16 cellular contexts compared by ENCODE assay signal in genomic region chrX:153763298-153763932, GRCh38. TPM values are rescaled to one million over a fixed set of nuclear protein-coding genes. Genes with fewer than 3 reads are reported as not detected.
DNase-seq lines count a peak whose midpoint lies in the region; ATAC-seq, FAIRE-seq and TF ChIP-seq lines count a peak whose summit lies in the region.
"Had no signal": no experiment of that assay in that cellular context is flagged by ENCODE, and none has a peak within 500 bp of the region (broad histone marks: within the 10 kb centered on the region; RNA-seq: fewer than 3 reads in every experiment).

No MANE protein-coding gene starts in this region.

- H3K9me2 ChIP-seq in PC-9 (ENCODE audit: insufficient read depth), result no peaks in the 10 kb centered on the region

- no peak overlapping the region for H3K9ac ChIP-seq in HepG2 (ENCODE audit: insufficient read depth, low read depth, low read length)

- no peaks in the 10 kb centered on the region for H3K27me3 ChIP-seq in PC-9 (ENCODE audit: insufficient read depth, low read depth)
- H3K27me3 ChIP-seq in HepG2 (ENCODE audit: control insufficient read depth in 1 of 2, insufficient read depth in 2 of 2, low read length in 2 of 2), result no peaks in the 10 kb centered on the region
- no peaks in the 10 kb centered on the region for H3K27me3 ChIP-seq in uterus
- H3K27me3 ChIP-seq: MG63 had no signal

- in situ Hi-C loops in HepG2 (cut with HindIII; ENCODE audit: extremely low pct_ligation_motif_present, low pct_unique_long_range_greater_than_20kb), result no loop called here

- intact Hi-C loops in Right ventricle myocardium superior (cut with DNase I), result loop anchor here (5.0 kb wide), 1 partner anchor 189 kb away; no protein-coding TSS in a partner anchor
- intact Hi-C loops in left ventricle myocardium superior (cut with micrococcal nuclease), result loop anchor here (10.0 kb wide), 1 partner anchor 191 kb away; no protein-coding TSS in a partner anchor
- intact Hi-C loops in PC-9 (cut with micrococcal nuclease; ENCODE audit: unreplicated experiment), result no loop called here
- intact Hi-C loops in HepG2 (cut with micrococcal nuclease; ENCODE audit: unreplicated experiment), result loop anchor here (10.0 kb wide), 1 partner anchor 181 kb away; the partner anchor contains the start of gene RENBP
- intact Hi-C loops in uterus (cut with DNase I; ENCODE audit: low total_unique reads), result loop anchor here (5.0 kb wide), 1 partner anchor 189 kb away; no protein-coding TSS in a partner anchor

- peak; percentile 20 for DNase-seq in Right ventricle myocardium superior
- DNase-seq in left ventricle myocardium superior, result no peak
- DNase-seq in PC-9, result no peak
- peak; percentile 45 for DNase-seq in HepG2 (ENCODE audit: low spot score)
- DNase-seq in uterus, result peak; percentile 14 to 16
- no peak for DNase-seq in NK-92 (lab: John Stamatoyannopoulos, UW; ENCODE audit: unreplicated experiment)
- no peak for DNase-seq in ecto neural progenitor cell (ENCODE audit: low spot score)
- DNase-seq in DMS53 (lab: John Stamatoyannopoulos, UW), result no peak

- H3K9me3 ChIP-seq in PC-9 (ENCODE audit: insufficient read depth, low read depth) (no peaks in the 10 kb centered on the region), HepG2 (ENCODE audit: low read length) (no peaks in the 10 kb centered on the region), uterus (no peaks in the 10 kb centered on the region)
- H3K9me3 ChIP-seq: MG63, mucosa of descending colon, psoas muscle had no signal

- 71% methylated on average over 9 of the region's 18 CpGs for WGBS in HepG2 (ENCODE audit: low lambda C conversion rate)

- ATAC-seq in Right ventricle myocardium superior (ENCODE audit: poor library complexity) (no peak), left ventricle myocardium superior (no peak), HepG2 (no peak)

- TF ChIP-seq POLR2A in HepG2 (IDR thresholded peaks at IDR 0.05; ENCODE audit: insufficient read depth in 1 of 2, low read depth in 2 of 2, low read length in 2 of 2), result no peak
- no peak for TF ChIP-seq POLR2A in uterus (IDR thresholded peaks at IDR 0.05)

- H3K4me1 ChIP-seq in PC-9 (replicated peaks; ENCODE audit: insufficient read depth), result peaks cover 7% of the 10 kb centered on the region; the same call in 1 of the 2 replicates
- H3K4me1 ChIP-seq in HepG2 (ENCODE audit: insufficient read depth, low read length), result peaks cover 37% of the 10 kb centered on the region
- H3K4me1 ChIP-seq in uterus, result no peaks in the 10 kb centered on the region
- H3K4me1 ChIP-seq: psoas muscle had no signal

- TF ChIP-seq RAD21 in HepG2 (CRISPR knock-in tag; IDR thresholded peaks at IDR 0.05), result no peak

- H3K4me3 ChIP-seq in PC-9, result no peak overlapping the region
- peak overlapping the region in 1 of 3 experiments; percentile 66; a peak in 1 of 6 replicates for H3K4me3 ChIP-seq in HepG2 (replicated peaks in 1 of 3; ENCODE audit: insufficient read depth in 1 of 3, low read depth in 2 of 3, low read length in 3 of 3)
- no peak overlapping the region for H3K4me3 ChIP-seq in uterus
- H3K4me3 ChIP-seq: mucosa of descending colon, psoas muscle, SK-N-MC had no signal

- H3K4me2 ChIP-seq in PC-9 (peak overlapping the region; percentile 83; the same call in 1 of the 2 replicates), HepG2 (ENCODE audit: low read depth, low read length) (peak overlapping the region; percentile 78)

- H2AFZ ChIP-seq in PC-9, result no peak overlapping the region
- H2AFZ ChIP-seq in HepG2 (ENCODE audit: low read length), result no peak overlapping the region

- H3K27ac ChIP-seq in PC-9, result no peak overlapping the region
- H3K27ac ChIP-seq in HepG2 (ENCODE audit: extremely low read length, insufficient read depth, low read length), result no peak overlapping the region
- no peak overlapping the region for H3K27ac ChIP-seq in uterus
- H3K27ac ChIP-seq: psoas muscle, SK-N-MC had no signal

- CTCF ChIA-PET in PC-9 (lab: Charles Lee) (interaction anchor here (0.6 kb wide), 1 partner anchor 290 kb away, joined by 3 read pairs; no protein-coding TSS in a partner anchor), HepG2 (lab: Yijun Ruan, JAX; ENCODE audit: low intra/inter-chr PET ratio, low total read pairs) (interaction anchor here (1.4 to 1.7 kb wide), 2 partner anchors 31 to 190 kb away, joined by 3 to 6 read pairs; partner anchors contain the start of genes IDH3G and SSR4)

- no peak for TF ChIP-seq EP300 in HepG2 (IDR thresholded peaks at IDR 0.05; ENCODE audit: low read depth in 2 of 2, low read length in 2 of 2)
- TF ChIP-seq EP300 in HepG2 (CRISPR knock-in tag; IDR thresholded peaks at IDR 0.05; ENCODE audit: borderline replicate concordance), result no peak

- TF ChIP-seq CTCF in PC-9 (conservative IDR thresholded peaks at IDR 0.05), result no peak
- no peak for TF ChIP-seq CTCF in HepG2 (CRISPR knock-in tag; IDR thresholded peaks at IDR 0.05)
- no peak for TF ChIP-seq CTCF in uterus (IDR thresholded peaks at IDR 0.05)

- POLR2A ChIA-PET in PC-9 (lab: Charles Lee; ENCODE audit: unreplicated experiment), result no interaction called here
- POLR2A ChIA-PET in HepG2 (lab: Yijun Ruan, JAX), result interaction anchor here (1.0 to 2.9 kb wide), 7 partner anchors 31 to 184 kb away, joined by 3 to 15 read pairs (median 6); partner anchors contain the start of genes IDH3G, SLC6A8 and SSR4

- no peaks in the 10 kb centered on the region for H3F3A ChIP-seq in PC-9 (ENCODE audit: insufficient read depth, low read depth)

- no peaks in the 10 kb centered on the region for H3K79me2 ChIP-seq in PC-9 (ENCODE audit: low read depth)
- no peaks in the 10 kb centered on the region for H3K79me2 ChIP-seq in HepG2 (ENCODE audit: insufficient read depth, low read length)

- H4K20me1 ChIP-seq in PC-9 (ENCODE audit: insufficient read depth) (no peaks in the 10 kb centered on the region), HepG2 (ENCODE audit: insufficient read depth, low read length) (no peaks in the 10 kb centered on the region)

- no peaks in the 10 kb centered on the region for H3K36me3 ChIP-seq in PC-9 (ENCODE audit: low read depth)
- H3K36me3 ChIP-seq in HepG2 (replicated peaks in 1 of 2; ENCODE audit: control insufficient read depth in 1 of 2, insufficient read depth in 2 of 2, low read length in 2 of 2), result no peaks in the 10 kb centered on the region
- H3K36me3 ChIP-seq in uterus, result no peaks in the 10 kb centered on the region
- H3K36me3 ChIP-seq: MG63 had no signal

- BruUV-seq in PC-9 (replicated peaks; lab: Mats Ljungman, UMichigan) (no TSS peak), HepG2 (replicated peaks; lab: Mats Ljungman, UMichigan) (no TSS peak)

- FAIRE-seq in HepG2 (lab: Jason Lieb, UNC), result no peak
- FAIRE-seq: frontal cortex had no signal

RNA-seq across cellular contexts. Expression of gene PLXNB3, which starts 0.6 kb away (rescaled TPM):
- total RNA-seq in Right ventricle myocardium superior (1.5 TPM), left ventricle myocardium superior (2.4 TPM), PC-9 (2021) (39.4 and 41.4 TPM in 2 replicates), HepG2 (2016; rRNA removed; fragmentation: Illumina TruSeq; extraction: Trizol) (1.2 and 3.0 TPM in 2 replicates), uterus (10 to 100 TPM in 1 of 4 donors, 1 to 10 TPM in 3; 1.5 to 50.7 (median 5.1) TPM)
- 0.20 and 0.62 TPM in 2 replicates for total RNA-seq in HepG2 (2016; cell fraction: cytosol; rRNA removed; fragmentation: Illumina TruSeq; extraction: Trizol; ENCODE audit: low read depth)
- 0.51 and 3.2 TPM in 2 replicates for total RNA-seq in HepG2 (2016; cell fraction: insoluble cytoplasmic fraction; rRNA removed; fragmentation: Illumina TruSeq; extraction: Trizol)
- total RNA-seq in HepG2 (2016; cell fraction: membrane; rRNA removed; fragmentation: Illumina TruSeq; extraction: Trizol), result 0.90 and 1.4 TPM in 2 replicates
- total RNA-seq in HepG2 (2016; cell fraction: nucleus; rRNA removed; fragmentation: Illumina TruSeq; extraction: Trizol), result 3.6 and 5.9 TPM in 2 replicates
- 6.9 and 8.1 TPM in 2 replicates for polyA plus RNA-seq in HepG2 (2011; rRNA removed)
- 2.0 and 3.8 TPM in 2 replicates for polyA plus RNA-seq in HepG2 (2011; cell fraction: cytosol; rRNA removed)
- 40.4 and 58.7 TPM in 2 replicates for polyA plus RNA-seq in HepG2 (2011; cell fraction: nucleus; rRNA removed)
- polyA plus RNA-seq in HepG2 (2012), result 3.4 and 5.7 TPM in 2 replicates
- 0.61 and 0.93 TPM in 2 replicates for polyA plus RNA-seq in HepG2 (2016; cell fraction: cytosol; fragmentation: Illumina TruSeq; extraction: Trizol; ENCODE audit: low read depth)
- 1.8 and 2.9 TPM in 2 replicates for polyA plus RNA-seq in HepG2 (2016; cell fraction: insoluble cytoplasmic fraction; fragmentation: Illumina TruSeq; extraction: Trizol; ENCODE audit: low read depth)
- 2.0 and 2.3 TPM in 2 replicates for polyA plus RNA-seq in HepG2 (2016; cell fraction: membrane; fragmentation: Illumina TruSeq; extraction: Trizol; ENCODE audit: low read depth)
- 20.2 and 27.0 TPM in 2 replicates for polyA plus RNA-seq in HepG2 (2016; cell fraction: nucleus; fragmentation: Illumina TruSeq; extraction: Trizol; ENCODE audit: insufficient read depth, low read depth)
- 0.68 and 8.0 TPM in 2 replicates for polyA minus RNA-seq in HepG2 (2011; rRNA and poly(A)+ RNA removed; ENCODE audit: low replicate concordance)
- 5.1 and 5.5 TPM in 2 replicates for polyA minus RNA-seq in HepG2 (2011; cell fraction: cytosol; rRNA and poly(A)+ RNA removed)
- 5.0 and 6.8 TPM in 2 replicates for polyA minus RNA-seq in HepG2 (2011; cell fraction: nucleus; rRNA and poly(A)+ RNA removed)
- total RNA-seq: A673 had no signal
- polyA plus RNA-seq: IgD-negative memory B cell had no signal

RNA-seq across cellular contexts. Expression of gene SRPK3, which starts 17.4 kb away (rescaled TPM):
- total RNA-seq in Right ventricle myocardium superior, result 38.0 TPM
- total RNA-seq in left ventricle myocardium superior, result 43.6 TPM
- 0.40 and 0.46 TPM in 2 replicates for total RNA-seq in PC-9 (2021)
- total RNA-seq in HepG2 (2016; rRNA removed; fragmentation: Illumina TruSeq; extraction: Trizol), result 0.22 TPM in 1 of 2 replicates, not detected in the other
- total RNA-seq in HepG2 (2016; cell fraction: cytosol; rRNA removed; fragmentation: Illumina TruSeq; extraction: Trizol; ENCODE audit: low read depth), result not detected in 2 replicates
- 0.09 TPM in 1 of 2 replicates, not detected in the other for total RNA-seq in HepG2 (2016; cell fraction: insoluble cytoplasmic fraction; rRNA removed; fragmentation: Illumina TruSeq; extraction: Trizol)
- 0.07 TPM in 1 of 2 replicates, not detected in the other for total RNA-seq in HepG2 (2016; cell fraction: membrane; rRNA removed; fragmentation: Illumina TruSeq; extraction: Trizol)
- not detected in 2 replicates for total RNA-seq in HepG2 (2016; cell fraction: nucleus; rRNA removed; fragmentation: Illumina TruSeq; extraction: Trizol)
- 0.10 and 0.30 TPM in 2 replicates for polyA plus RNA-seq in HepG2 (2011; rRNA removed)
- polyA plus RNA-seq in HepG2 (2011; cell fraction: cytosol; rRNA removed), result 0.03 and 0.13 TPM in 2 replicates
- 0.93 and 2.1 TPM in 2 replicates for polyA plus RNA-seq in HepG2 (2011; cell fraction: nucleus; rRNA removed)
- 0.07 and 0.15 TPM in 2 replicates for polyA plus RNA-seq in HepG2 (2012)
- polyA plus RNA-seq in HepG2 (2016; cell fraction: cytosol; fragmentation: Illumina TruSeq; extraction: Trizol; ENCODE audit: low read depth), result 0.16 and 0.37 TPM in 2 replicates
- polyA plus RNA-seq in HepG2 (2016; cell fraction: insoluble cytoplasmic fraction; fragmentation: Illumina TruSeq; extraction: Trizol; ENCODE audit: low read depth), result not detected in 2 replicates
- polyA plus RNA-seq in HepG2 (2016; cell fraction: membrane; fragmentation: Illumina TruSeq; extraction: Trizol; ENCODE audit: low read depth), result 0.14 TPM in 1 of 2 replicates, not detected in the other
- 0.57 TPM in 1 of 2 replicates, not detected in the other for polyA plus RNA-seq in HepG2 (2016; cell fraction: nucleus; fragmentation: Illumina TruSeq; extraction: Trizol; ENCODE audit: insufficient read depth, low read depth)
- polyA minus RNA-seq in HepG2 (2011; rRNA and poly(A)+ RNA removed; ENCODE audit: low replicate concordance), result 0.06 TPM in 1 of 2 replicates, not detected in the other
- not detected in 2 replicates for polyA minus RNA-seq in HepG2 (2011; cell fraction: cytosol; rRNA and poly(A)+ RNA removed)
- not detected in 2 replicates for polyA minus RNA-seq in HepG2 (2011; cell fraction: nucleus; rRNA and poly(A)+ RNA removed)
- total RNA-seq in uterus, result 10 to 100 TPM in 1 of 4 donors, 1 to 10 TPM in 2, under 1 TPM in 1; 0.76 to 13.8 (median 5.5) TPM
- total RNA-seq: A673, T-helper 17 cell had no signal
- polyA plus RNA-seq: IgD-negative memory B cell had no signal

RNA-seq across cellular contexts. Expression of gene IDH3G, which starts 30.8 kb away (rescaled TPM):
- total RNA-seq in Right ventricle myocardium superior (76.9 TPM), left ventricle myocardium superior (81.2 TPM), PC-9 (2021) (47.7 and 63.4 TPM in 2 replicates), HepG2 (2016; rRNA removed; fragmentation: Illumina TruSeq; extraction: Trizol) (16.2 and 18.7 TPM in 2 replicates), uterus (10 to 100 TPM; 48.4 to 88.5 (median 67.2) TPM)
- total RNA-seq in HepG2 (2016; cell fraction: cytosol; rRNA removed; fragmentation: Illumina TruSeq; extraction: Trizol; ENCODE audit: low read depth), result 13.0 and 13.1 TPM in 2 replicates
- 17.8 and 20.1 TPM in 2 replicates for total RNA-seq in HepG2 (2016; cell fraction: insoluble cytoplasmic fraction; rRNA removed; fragmentation: Illumina TruSeq; extraction: Trizol)
- total RNA-seq in HepG2 (2016; cell fraction: membrane; rRNA removed; fragmentation: Illumina TruSeq; extraction: Trizol), result 8.6 and 11.1 TPM in 2 replicates
- 12.0 and 15.0 TPM in 2 replicates for total RNA-seq in HepG2 (2016; cell fraction: nucleus; rRNA removed; fragmentation: Illumina TruSeq; extraction: Trizol)
- polyA plus RNA-seq in HepG2 (2011; rRNA removed), result 35.5 and 36.0 TPM in 2 replicates
- polyA plus RNA-seq in HepG2 (2011; cell fraction: cytosol; rRNA removed), result 26.8 and 43.0 TPM in 2 replicates
- 101 and 115 TPM in 2 replicates for polyA plus RNA-seq in HepG2 (2011; cell fraction: nucleus; rRNA removed)
- polyA plus RNA-seq in HepG2 (2012), result 19.4 and 20.6 TPM in 2 replicates
- 11.0 and 12.1 TPM in 2 replicates for polyA plus RNA-seq in HepG2 (2016; cell fraction: cytosol; fragmentation: Illumina TruSeq; extraction: Trizol; ENCODE audit: low read depth)
- polyA plus RNA-seq in HepG2 (2016; cell fraction: insoluble cytoplasmic fraction; fragmentation: Illumina TruSeq; extraction: Trizol; ENCODE audit: low read depth), result 24.4 and 28.5 TPM in 2 replicates
- polyA plus RNA-seq in HepG2 (2016; cell fraction: membrane; fragmentation: Illumina TruSeq; extraction: Trizol; ENCODE audit: low read depth), result 10.0 and 10.7 TPM in 2 replicates
- polyA plus RNA-seq in HepG2 (2016; cell fraction: nucleus; fragmentation: Illumina TruSeq; extraction: Trizol; ENCODE audit: insufficient read depth, low read depth), result 28.9 and 29.2 TPM in 2 replicates
- 56.4 and 152 TPM in 2 replicates for polyA minus RNA-seq in HepG2 (2011; rRNA and poly(A)+ RNA removed; ENCODE audit: low replicate concordance)
- polyA minus RNA-seq in HepG2 (2011; cell fraction: cytosol; rRNA and poly(A)+ RNA removed), result 11.8 and 17.8 TPM in 2 replicates
- polyA minus RNA-seq in HepG2 (2011; cell fraction: nucleus; rRNA and poly(A)+ RNA removed), result 16.5 and 18.6 TPM in 2 replicates

RNA-seq across cellular contexts. Expression of gene SSR4, which starts 31.1 kb away (rescaled TPM):
- total RNA-seq in Right ventricle myocardium superior (129 TPM), left ventricle myocardium superior (145 TPM), PC-9 (2021) (223 and 310 TPM in 2 replicates), HepG2 (2016; rRNA removed; fragmentation: Illumina TruSeq; extraction: Trizol) (124 and 214 TPM in 2 replicates), uterus (100 to 1,000 TPM in 2 of 4 donors, 10 to 100 TPM in 2; 26.9 to 633 (median 103) TPM)
- total RNA-seq in HepG2 (2016; cell fraction: cytosol; rRNA removed; fragmentation: Illumina TruSeq; extraction: Trizol; ENCODE audit: low read depth), result 180 and 198 TPM in 2 replicates
- 138 and 213 TPM in 2 replicates for total RNA-seq in HepG2 (2016; cell fraction: insoluble cytoplasmic fraction; rRNA removed; fragmentation: Illumina TruSeq; extraction: Trizol)
- 175 and 187 TPM in 2 replicates for total RNA-seq in HepG2 (2016; cell fraction: membrane; rRNA removed; fragmentation: Illumina TruSeq; extraction: Trizol)
- 143 and 151 TPM in 2 replicates for total RNA-seq in HepG2 (2016; cell fraction: nucleus; rRNA removed; fragmentation: Illumina TruSeq; extraction: Trizol)
- polyA plus RNA-seq in HepG2 (2011; rRNA removed), result 288 and 319 TPM in 2 replicates
- polyA plus RNA-seq in HepG2 (2011; cell fraction: cytosol; rRNA removed), result 276 and 476 TPM in 2 replicates
- polyA plus RNA-seq in HepG2 (2011; cell fraction: nucleus; rRNA removed), result 234 and 252 TPM in 2 replicates
- 198 and 204 TPM in 2 replicates for polyA plus RNA-seq in HepG2 (2012)
- polyA plus RNA-seq in HepG2 (2016; cell fraction: cytosol; fragmentation: Illumina TruSeq; extraction: Trizol; ENCODE audit: low read depth), result 201 and 218 TPM in 2 replicates
- 141 and 145 TPM in 2 replicates for polyA plus RNA-seq in HepG2 (2016; cell fraction: insoluble cytoplasmic fraction; fragmentation: Illumina TruSeq; extraction: Trizol; ENCODE audit: low read depth)
- polyA plus RNA-seq in HepG2 (2016; cell fraction: membrane; fragmentation: Illumina TruSeq; extraction: Trizol; ENCODE audit: low read depth), result 192 and 200 TPM in 2 replicates
- 301 and 315 TPM in 2 replicates for polyA plus RNA-seq in HepG2 (2016; cell fraction: nucleus; fragmentation: Illumina TruSeq; extraction: Trizol; ENCODE audit: insufficient read depth, low read depth)
- polyA minus RNA-seq in HepG2 (2011; rRNA and poly(A)+ RNA removed; ENCODE audit: low replicate concordance), result 172 and 203 TPM in 2 replicates
- polyA minus RNA-seq in HepG2 (2011; cell fraction: cytosol; rRNA and poly(A)+ RNA removed), result 187 and 225 TPM in 2 replicates
- 34.9 TPM in 2 replicates for polyA minus RNA-seq in HepG2 (2011; cell fraction: nucleus; rRNA and poly(A)+ RNA removed)

RNA-seq across cellular contexts. Expression of gene ABCD1, which starts 38.8 kb away (rescaled TPM):
- total RNA-seq in Right ventricle myocardium superior, result 14.7 TPM
- 16.5 TPM for total RNA-seq in left ventricle myocardium superior
- 40.0 and 44.9 TPM in 2 replicates for total RNA-seq in PC-9 (2021)
- total RNA-seq in HepG2 (2016; rRNA removed; fragmentation: Illumina TruSeq; extraction: Trizol), result 10.1 and 15.9 TPM in 2 replicates
- total RNA-seq in HepG2 (2016; cell fraction: cytosol; rRNA removed; fragmentation: Illumina TruSeq; extraction: Trizol; ENCODE audit: low read depth), result 1.6 and 2.0 TPM in 2 replicates
- 9.1 and 16.2 TPM in 2 replicates for total RNA-seq in HepG2 (2016; cell fraction: insoluble cytoplasmic fraction; rRNA removed; fragmentation: Illumina TruSeq; extraction: Trizol)
- total RNA-seq in HepG2 (2016; cell fraction: membrane; rRNA removed; fragmentation: Illumina TruSeq; extraction: Trizol), result 5.1 and 7.8 TPM in 2 replicates
- total RNA-seq in HepG2 (2016; cell fraction: nucleus; rRNA removed; fragmentation: Illumina TruSeq; extraction: Trizol), result 14.6 and 18.2 TPM in 2 replicates
- 11.4 and 15.4 TPM in 2 replicates for polyA plus RNA-seq in HepG2 (2011; rRNA removed)
- polyA plus RNA-seq in HepG2 (2011; cell fraction: cytosol; rRNA removed), result 7.2 and 9.7 TPM in 2 replicates
- 50.2 and 59.9 TPM in 2 replicates for polyA plus RNA-seq in HepG2 (2011; cell fraction: nucleus; rRNA removed)
- 19.7 and 23.2 TPM in 2 replicates for polyA plus RNA-seq in HepG2 (2012)
- 2.1 and 2.2 TPM in 2 replicates for polyA plus RNA-seq in HepG2 (2016; cell fraction: cytosol; fragmentation: Illumina TruSeq; extraction: Trizol; ENCODE audit: low read depth)
- polyA plus RNA-seq in HepG2 (2016; cell fraction: insoluble cytoplasmic fraction; fragmentation: Illumina TruSeq; extraction: Trizol; ENCODE audit: low read depth), result 8.6 and 12.6 TPM in 2 replicates
- 4.3 and 5.1 TPM in 2 replicates for polyA plus RNA-seq in HepG2 (2016; cell fraction: membrane; fragmentation: Illumina TruSeq; extraction: Trizol; ENCODE audit: low read depth)
- polyA plus RNA-seq in HepG2 (2016; cell fraction: nucleus; fragmentation: Illumina TruSeq; extraction: Trizol; ENCODE audit: insufficient read depth, low read depth), result 34.6 and 36.9 TPM in 2 replicates
- 25.4 and 48.9 TPM in 2 replicates for polyA minus RNA-seq in HepG2 (2011; rRNA and poly(A)+ RNA removed; ENCODE audit: low replicate concordance)
- 19.4 and 20.9 TPM in 2 replicates for polyA minus RNA-seq in HepG2 (2011; cell fraction: cytosol; rRNA and poly(A)+ RNA removed)
- polyA minus RNA-seq in HepG2 (2011; cell fraction: nucleus; rRNA and poly(A)+ RNA removed), result 25.5 and 30.1 TPM in 2 replicates
- 10 to 100 TPM in 3 of 4 donors, 1 to 10 TPM in 1; 2.9 to 24.9 (median 13.1) TPM for total RNA-seq in uterus

Comparison
In these comparisons a context has a peak if more than half of its experiments do, and no peak if none do; other contexts are left out.
1. DNase-seq: peak in Right ventricle myocardium superior (single experiment), HepG2 (single experiment) and uterus (2 of 2); none in left ventricle myocardium superior (single experiment), PC-9 (0 of 2), NK-92 (single experiment), ecto neural progenitor cell (single experiment) and DMS53 (single experiment).